Comparison of ENCODE assay signal across 9 cellular contexts in genomic region chr6:15557174-15557573, GRCh38.
"Had no signal": no experiment of that assay in that cellular context is flagged by ENCODE, and none has a peak within 500 bp of the region (broad histone marks: within the 10 kb centered on the region; RNA-seq: fewer than 3 reads in every experiment).

No MANE protein-coding gene starts in this region.

- H3K9ac ChIP-seq: KMS-11 had no signal

- H3K4me3 ChIP-seq: GM23338 had no signal

- H2AFZ ChIP-seq: GM23338 had no signal

- ATAC-seq: GM23338 had no signal

- DNase-seq: H9, HCEC 1CT, IMR-90, KBM-7 had no signal

- H3K9me3 Mint-ChIP-seq: GM23338, H9 had no signal

- FAIRE-seq: H1, H54, HTR-8/SVneo had no signal

- H3K4me2 ChIP-seq: GM23338, KMS-11 had no signal

- H3K27ac Mint-ChIP-seq: GM23338, H9 had no signal

- H3K4me3 Mint-ChIP-seq: GM23338, H9 had no signal

- H3K27ac ChIP-seq: KMS-11 had no signal
